In the genomic region with DNA sequence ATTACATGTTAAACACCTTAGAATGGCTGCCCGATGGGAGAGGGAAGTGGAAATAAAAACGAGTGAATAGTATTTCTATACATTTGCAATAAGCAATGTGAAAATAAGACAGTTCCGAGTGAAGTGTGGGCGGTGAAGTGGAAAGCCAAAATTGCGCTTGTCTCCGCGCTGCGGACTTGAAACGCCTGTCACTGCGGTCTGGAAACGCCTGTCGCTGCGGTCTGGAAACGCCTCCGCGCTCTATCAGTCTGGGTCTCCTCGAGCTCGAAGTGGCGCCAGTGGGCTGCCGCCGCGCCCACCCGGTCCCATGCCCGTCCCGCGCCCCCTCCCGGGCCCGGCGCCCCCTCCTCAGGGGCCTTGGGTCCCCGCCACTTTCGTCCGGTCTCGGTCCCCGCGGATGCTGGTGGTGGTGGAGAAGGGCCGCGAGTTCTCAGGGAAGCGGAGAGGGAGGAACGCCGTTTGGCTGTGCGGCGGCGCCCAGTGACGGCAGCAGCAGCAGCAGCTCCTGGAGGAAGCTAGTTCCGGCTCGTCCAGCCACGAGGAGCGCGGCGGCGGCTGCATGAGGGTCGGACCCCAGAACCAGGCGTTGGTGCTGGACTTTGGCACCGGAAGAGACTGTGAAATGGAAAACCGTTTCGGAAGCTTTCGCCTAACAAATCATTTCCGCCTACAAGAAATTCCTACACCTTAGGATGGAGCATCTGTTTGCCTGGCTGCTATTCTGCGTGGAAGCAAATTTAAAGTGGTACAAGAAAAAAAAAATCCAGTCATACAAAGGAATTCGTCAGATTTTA, we compare ENCODE assay signal across 8 cellular contexts.
DNase-seq lines count a peak whose midpoint lies in the region; ATAC-seq, FAIRE-seq and TF ChIP-seq lines count a peak whose summit lies in the region.

No MANE protein-coding gene starts in this region.

- POLR2A ChIA-PET in GM10248 (lab: Yijun Ruan, JAX): no interaction called here

- peak overlapping the region; percentile 53 for H3K27ac ChIP-seq in epithelial cell of prostate

- H3K9me3 ChIP-seq in NT2/D1 (ENCODE audit: insufficient read depth, low read length): no peaks in the 10 kb centered on the region

- peak overlapping the region; percentile 28 for H3K4me3 ChIP-seq in NT2/D1 (ENCODE audit: insufficient read length, low read depth)

- CTCF ChIA-PET in GM10248 (lab: Yijun Ruan, JAX): interaction anchor here (0.8 to 2.6 kb wide), 12 partner anchors 9 to 565 kb away, joined by 3 to 27 read pairs (median 3); no protein-coding TSS in a partner anchor

- FAIRE-seq in HTR-8/SVneo (lab: Jason Lieb, UNC): no peak

- no peak for ATAC-seq in GM18858 (IDR thresholded peaks at IDR 0.05; ENCODE audit: unreplicated experiment)

- peak overlapping the region; percentile 66 for H3K9ac ChIP-seq in NT2/D1 (ENCODE audit: insufficient read length, low read depth)

- peak; percentile 40 for DNase-seq in GM10248 (ENCODE audit: extremely low spot score)
- DNase-seq in HTR-8/SVneo (ENCODE audit: insufficient read length, low spot score): peak; percentile 53
- no peak for DNase-seq in NT2/D1 (ENCODE audit: low read depth, low spot score)
- peak; percentile 55 for DNase-seq in activated T-cell treated with anti-CD3 and anti-CD28 coated beads for 24 hours (ENCODE audit: low read depth)
- DNase-seq in epithelial cell of prostate (ENCODE audit: low read depth, low spot score): no peak
- DNase-seq in midbrain (lab: John Stamatoyannopoulos, UW): peak; percentile 61
- peak; percentile 59 to 65 for DNase-seq in stimulated activated CD8-positive, alpha-beta memory T cell treated with anti-CD3 and anti-CD28 coated beads, Interleukin-2, amount 100 ng/mL, for 48 hours (ENCODE audit: low read depth in 2 of 2)

- no peaks in the 10 kb centered on the region for H3K36me3 ChIP-seq in NT2/D1 (ENCODE audit: insufficient read depth, insufficient read length, low read length)

- peaks cover 5% of the 10 kb centered on the region for H3K4me1 ChIP-seq in NT2/D1 (ENCODE audit: insufficient read depth, insufficient read length)

- no peak for TF ChIP-seq CTCF in GM10248 (IDR thresholded peaks at IDR 0.05; ENCODE audit: control extremely low read depth, extremely low read depth, low read depth, missing control alignments)

- peaks cover 55% of the 10 kb centered on the region for H3K27me3 ChIP-seq in NT2/D1 (ENCODE audit: insufficient read depth, insufficient read length)

Comparison
In these comparisons a context has a peak if more than half of its experiments do, and no peak if none do; other contexts are left out.
1. DNase-seq: peak in GM10248 (single experiment), HTR-8/SVneo (single experiment), activated T-cell treated with anti-CD3 and anti-CD28 coated beads for 24 hours (single experiment), midbrain (single experiment) and stimulated activated CD8-positive, alpha-beta memory T cell treated with anti-CD3 and anti-CD28 coated beads, Interleukin-2, amount 100 ng/mL, for 48 hours (2 of 2); none in NT2/D1 (single experiment) and epithelial cell of prostate (single experiment).